Comparison of ENCODE assay signal across 4 cellular contexts in genomic region chr15:20493035-20493434, GRCh38. TPM values are rescaled to one million over a fixed set of nuclear protein-coding genes. Genes with fewer than 3 reads are reported as not detected.
"Had no signal": no experiment of that assay in that cellular context is flagged by ENCODE, and none has a peak within 500 bp of the region (broad histone marks: within the 10 kb centered on the region; RNA-seq: fewer than 3 reads in every experiment).

No MANE protein-coding gene starts in this region.

RNA-seq across cellular contexts. Expression of gene GOLGA6L6, which starts 48.6 kb away (rescaled TPM):
- total RNA-seq: LHCN-M2, M059J, MCF 10A, NCI-H460 had no signal
